ENCODE assay signal across 7 cellular contexts in genomic region chr12:62260733-62261683, GRCh38. TPM values are rescaled to one million over a fixed set of nuclear protein-coding genes. Genes with fewer than 3 reads are reported as not detected.
DNase-seq lines count a peak whose midpoint lies in the region; ATAC-seq and TF ChIP-seq lines count a peak whose summit lies in the region.

No MANE protein-coding gene starts in this region.

- no peaks in the 10 kb centered on the region for H3K36me3 ChIP-seq in left lung

- H3K9me3 ChIP-seq in left lung, result no peaks in the 10 kb centered on the region

- DNase-seq in MV-4-11 (lab: John Stamatoyannopoulos, UW), result peak; percentile 98
- DNase-seq in coronary artery (ENCODE audit: low spot score), result no peak
- DNase-seq in left lung, result peak in 1 of 2 donors; percentile 49
- DNase-seq in stimulated activated CD4-positive, alpha-beta T cell treated with anti-CD3 and anti-CD28 coated beads, TNF-alpha, amount 100 ng/mL, for 48 hours (ENCODE audit: low read depth in 3 of 3), result peak in 2 of 3 donors; percentile 19 to 30

- peak overlapping the region; percentile 95 for H3K4me3 ChIP-seq in coronary artery
- peak overlapping the region; percentile 78 to 94 for H3K4me3 ChIP-seq in left lung

- peaks cover 18 to 75% of the 10 kb centered on the region in 2 donors for H3K4me1 ChIP-seq in left lung

- no peaks in the 10 kb centered on the region for H3K27me3 ChIP-seq in left lung

- intact Hi-C loops in left lung (cut with DNase I), result no loop called here

- ATAC-seq in GM18502 (IDR thresholded peaks at IDR 0.05; ENCODE audit: poor library complexity, unreplicated experiment), result peak; percentile 60
- peak; percentile 41 for ATAC-seq in HG02588 (IDR thresholded peaks at IDR 0.05; ENCODE audit: unreplicated experiment)
- ATAC-seq in activated CD4-positive, CD25-positive, alpha-beta regulatory T cell treated with anti-CD3 and anti-CD28 coated beads, Interleukin-2, amount 50 U/mL, for 24 hours, result peak; percentile 18
- ATAC-seq in left lung, result peak; percentile 52

- H3K27ac ChIP-seq in coronary artery (peak overlapping the region; percentile 93 to 98), left lung (peak overlapping the region; percentile 95 to 97)

- TF ChIP-seq CTCF in coronary artery (IDR thresholded peaks at IDR 0.05) (no peak), left lung (IDR thresholded peaks at IDR 0.05) (no peak)

RNA-seq across cellular contexts. Expression of gene USP15, which starts 0.8 kb away (rescaled TPM):
- total RNA-seq in left lung, result 100 to 1,000 TPM in 1 of 2 donors, 10 to 100 TPM in 1; 50.2 to 107 TPM
